In genomic region chr4:162972661-162973202, GRCh38 we compare ENCODE assay signal across 29 cellular contexts.
"Had no signal": no experiment of that assay in that cellular context is flagged by ENCODE, and none has a peak within 500 bp of the region (broad histone marks: within the 10 kb centered on the region; RNA-seq: fewer than 3 reads in every experiment).

No MANE protein-coding gene starts in this region.

- H3K36me3 ChIP-seq: SJCRH30 had no signal

- H3K4me2 ChIP-seq: KMS-11, PC-9, SK-N-SH had no signal

- H3K27me3 ChIP-seq: SJCRH30 had no signal

- H2AFZ ChIP-seq: PC-9 had no signal

- DNase-seq: Karpas-422, MM.1S, MV-4-11, NCI-H1092, NCI-H1105, NCI-H1417 treated with DMSO at 0.1 percent for 48 hours, NCI-H1436 treated with DMSO at 0.1 percent for 48 hours, NCI-H1694 treated with DMSO at 0.1 percent for 48 hours, NCI-H187 treated with DMSO at 0.1 percent for 48 hours, NCI-H2029, NCI-H2081, NCI-H2171 treated with DMSO at 0.1 percent for 48 hours, NCI-H2227 treated with DMSO at 0.1 percent for 48 hours, NCI-H446 treated with DMSO at 0.1 percent for 48 hours, NCI-H510A, NCI-H524, NCI-H526, NCI-H69, NCI-H748 treated with DMSO at 0.1 percent for 48 hours, NCI-H82, PC-9, SHP77, SIG-M5, SJCRH30, SK-N-SH had no signal

- H3K4me1 ChIP-seq: SJCRH30 had no signal

- H3K9ac ChIP-seq: KMS-11, SK-N-SH had no signal

- H3K4me3 ChIP-seq: PC-9, SJCRH30 had no signal

- H3K27ac ChIP-seq: KMS-11, PC-9, RWPE1, SJCRH30 had no signal

- H3K9me3 ChIP-seq: SJCRH30, SK-N-SH had no signal

- ATAC-seq: Panc1, Right ventricle myocardium inferior had no signal
